9 cellular contexts compared by ENCODE assay signal in genomic region chr11:126332221-126332711, GRCh38. TPM values are rescaled to one million over a fixed set of nuclear protein-coding genes. Genes with fewer than 3 reads are reported as not detected.
DNase-seq lines count a peak whose midpoint lies in the region; ATAC-seq and TF ChIP-seq lines count a peak whose summit lies in the region.
"Had no signal": no experiment of that assay in that cellular context is flagged by ENCODE, and none has a peak within 500 bp of the region (broad histone marks: within the 10 kb centered on the region; RNA-seq: fewer than 3 reads in every experiment).

No MANE protein-coding gene starts in this region.

- CTCF ChIA-PET in T-cell (lab: Charles Lee): no interaction called here

- no peak for TF ChIP-seq CTCF in foreskin keratinocyte (conservative IDR thresholded peaks at IDR 0.05)

- ATAC-seq in T-cell (replicated peaks in 1 of 4): peak in 3 of 4 experiments; percentile 48 to 72 (median 62)
- ATAC-seq in foreskin keratinocyte: peak; percentile 97
- ATAC-seq in GM19397 (IDR thresholded peaks at IDR 0.05; ENCODE audit: unreplicated experiment): no peak
- no peak for ATAC-seq in GM21423 (IDR thresholded peaks at IDR 0.05; ENCODE audit: unreplicated experiment)
- ATAC-seq in GM19328 (IDR thresholded peaks at IDR 0.05; ENCODE audit: unreplicated experiment): no peak

- H3K36me3 Mint-ChIP-seq in T-cell: peaks cover 46% of the 10 kb centered on the region

- peak; percentile 81 for DNase-seq in GM04503 (ENCODE audit: low read depth)
- DNase-seq in T-cell: peak in 12 of 34 experiments; percentile 16 to 54 (median 40)
- DNase-seq in foreskin keratinocyte: peak in 1 of 2 donors; percentile 63
- peak; percentile 78 for DNase-seq in skeletal muscle cell (ENCODE audit: low read depth)
- DNase-seq: SJCRH30 had no signal

- H3K9me3 Mint-ChIP-seq in T-cell: no peaks in the 10 kb centered on the region
- H3K9me3 Mint-ChIP-seq: brain had no signal

- no peaks in the 10 kb centered on the region for H3K27me3 Mint-ChIP-seq in T-cell

- no peak overlapping the region for H3K27ac Mint-ChIP-seq in T-cell

- H3K4me3 ChIP-seq in skeletal muscle cell (ENCODE audit: low read depth, low read length): no peak overlapping the region
- H3K4me3 ChIP-seq: SJCRH30 had no signal

- H3K4me1 ChIP-seq in foreskin keratinocyte: no peaks in the 10 kb centered on the region

- H3K27me3 ChIP-seq in foreskin keratinocyte: no peaks in the 10 kb centered on the region
- H3K27me3 ChIP-seq: SJCRH30 had no signal

- H3K4me3 Mint-ChIP-seq in T-cell: no peak overlapping the region
- H3K4me3 Mint-ChIP-seq: brain had no signal

- no peak overlapping the region for H3K27ac ChIP-seq in foreskin keratinocyte
- H3K27ac ChIP-seq: SJCRH30 had no signal

- peaks cover 13 to 43% (median 18%) of the 10 kb centered on the region in 3 donors for H3K4me1 Mint-ChIP-seq in T-cell

- POLR2A ChIA-PET in T-cell (lab: Charles Lee): no interaction called here

RNA-seq across cellular contexts. Expression of gene ST3GAL4, which starts 23.2 kb away (rescaled TPM):
- total RNA-seq in T-cell: 1 to 10 TPM; 2.6 to 4.8 (median 3.6) TPM
- 35.0 and 36.1 TPM in 2 replicates for total RNA-seq in foreskin keratinocyte
- polyA plus RNA-seq in foreskin keratinocyte: 47.7 and 50.5 TPM in 2 replicates

RNA-seq across cellular contexts. Expression of gene DCPS, which starts 28.4 kb away (rescaled TPM):
- total RNA-seq in T-cell (10 to 100 TPM; 12.4 to 23.7 (median 19.8) TPM), foreskin keratinocyte (28.9 and 35.4 TPM in 2 replicates)
- 33.5 and 43.9 TPM in 2 replicates for polyA plus RNA-seq in foreskin keratinocyte

RNA-seq across cellular contexts. Expression of gene TIRAP, which starts 49.4 kb away (rescaled TPM):
- total RNA-seq in T-cell (10 to 100 TPM; 11.3 to 23.4 (median 21.9) TPM), foreskin keratinocyte (4.8 and 5.1 TPM in 2 replicates)
- polyA plus RNA-seq in foreskin keratinocyte: 2.4 and 2.6 TPM in 2 replicates

Comparison
In these comparisons a context has a peak if more than half of its experiments do, and no peak if none do; other contexts are left out.
1. ATAC-seq: peak in T-cell (3 of 4) and foreskin keratinocyte (single experiment); none in GM19397 (single experiment), GM21423 (single experiment) and GM19328 (single experiment).